In genomic region chr12:52415870-52416750, GRCh38 we compare ENCODE assay signal across 12 cellular contexts. TPM values are rescaled to one million over a fixed set of nuclear protein-coding genes. Genes with fewer than 3 reads are reported as not detected.
DNase-seq lines count a peak whose midpoint lies in the region; ATAC-seq and TF ChIP-seq lines count a peak whose summit lies in the region.
"Had no signal": no experiment of that assay in that cellular context is flagged by ENCODE, and none has a peak within 500 bp of the region (broad histone marks: within the 10 kb centered on the region; RNA-seq: fewer than 3 reads in every experiment).

No MANE protein-coding gene starts in this region.

- peaks cover 0 to under 1% (median 0%) of the 10 kb centered on the region in 9 donors for H3K9me3 Mint-ChIP-seq in naive thymus-derived CD8-positive, alpha-beta T cell

- DNase-seq in AG08395 (ENCODE audit: low spot score) (peak; percentile 81), NCI-H2171 (lab: John Stamatoyannopoulos, UW) (peak; percentile 64), fibroblast of mammary gland (ENCODE audit: low read depth) (peak; percentile 98), non-pigmented ciliary epithelial cell (ENCODE audit: low read depth) (peak; percentile 30), GF-D8 (lab: John Stamatoyannopoulos, UW) (no peak), NCI-H345 treated with DMSO at 0.1 percent for 48 hours (lab: John Stamatoyannopoulos, UW; ENCODE audit: unreplicated experiment) (no peak)
- DNase-seq in naive thymus-derived CD8-positive, alpha-beta T cell: no peak
- DNase-seq: activated CD4-positive, alpha-beta T cell treated with anti-CD3 and anti-CD28 coated beads for 1 hour; C1 segment of cervical spinal cord; stimulated activated CD8-positive, alpha-beta memory T cell treated with anti-CD3 and anti-CD28 coated beads, Interleukin-4, amount 100 ng/mL, for 48 hours had no signal

- H3K4me3 ChIP-seq in fibroblast of mammary gland (ENCODE audit: control insufficient read depth, low read depth, low read length): no peak overlapping the region

- POLR2A ChIA-PET in naive thymus-derived CD8-positive, alpha-beta T cell (lab: Charles Lee): no interaction called here

- peak overlapping the region in 1 of 10 donors; percentile 53 for H3K27ac Mint-ChIP-seq in naive thymus-derived CD8-positive, alpha-beta T cell

- H3K4me3 Mint-ChIP-seq in naive thymus-derived CD8-positive, alpha-beta T cell: no peak overlapping the region

- TF ChIP-seq CTCF in fibroblast of mammary gland (conservative IDR thresholded peaks at IDR 0.05; ENCODE audit: control insufficient read depth, insufficient read depth, low read depth, low read length): no peak

- peaks cover 4 to 20% (median 16%) of the 10 kb centered on the region in 5 donors for H3K27me3 Mint-ChIP-seq in naive thymus-derived CD8-positive, alpha-beta T cell

- no peaks in the 10 kb centered on the region for H3K36me3 Mint-ChIP-seq in naive thymus-derived CD8-positive, alpha-beta T cell

- H3K4me1 Mint-ChIP-seq in naive thymus-derived CD8-positive, alpha-beta T cell: peaks cover 0 to 9% (median under 1%) of the 10 kb centered on the region in 4 donors

- no peak for ATAC-seq in naive thymus-derived CD8-positive, alpha-beta T cell
- ATAC-seq in HG02678 (IDR thresholded peaks at IDR 0.05; ENCODE audit: unreplicated experiment): no peak

RNA-seq across cellular contexts. Expression of gene KRT82, which starts 10.0 kb away (rescaled TPM):
- not detected for total RNA-seq in naive thymus-derived CD8-positive, alpha-beta T cell
- not detected for polyA plus RNA-seq in naive thymus-derived CD8-positive, alpha-beta T cell
- polyA plus RNA-seq: adipose tissue had no signal

RNA-seq across cellular contexts. Expression of gene KRT75, which starts 18.1 kb away (rescaled TPM):
- total RNA-seq in naive thymus-derived CD8-positive, alpha-beta T cell: not detected
- polyA plus RNA-seq in naive thymus-derived CD8-positive, alpha-beta T cell: not detected

RNA-seq across cellular contexts. Expression of gene KRT84, which starts 30.7 kb away (rescaled TPM):
- total RNA-seq in naive thymus-derived CD8-positive, alpha-beta T cell: not detected
- not detected for polyA plus RNA-seq in naive thymus-derived CD8-positive, alpha-beta T cell
- polyA plus RNA-seq: adipose tissue had no signal

RNA-seq across cellular contexts. Expression of gene KRT6B, which starts 35.8 kb away (rescaled TPM):
- not detected for total RNA-seq in naive thymus-derived CD8-positive, alpha-beta T cell
- polyA plus RNA-seq in naive thymus-derived CD8-positive, alpha-beta T cell: not detected

RNA-seq across cellular contexts. Expression of gene KRT85, which starts 48.8 kb away (rescaled TPM):
- not detected for total RNA-seq in naive thymus-derived CD8-positive, alpha-beta T cell
- not detected for polyA plus RNA-seq in naive thymus-derived CD8-positive, alpha-beta T cell
- polyA plus RNA-seq: adipose tissue had no signal

Comparison
In these comparisons a context has a peak if more than half of its experiments do, and no peak if none do; other contexts are left out.
1. DNase-seq: peak in AG08395 (single experiment), NCI-H2171 (single experiment), fibroblast of mammary gland (single experiment) and non-pigmented ciliary epithelial cell (single experiment); none in GF-D8 (single experiment), naive thymus-derived CD8-positive, alpha-beta T cell (0 of 10) and NCI-H345 treated with DMSO at 0.1 percent for 48 hours (single experiment).